In genomic region chr6:16409531-16410441, GRCh38 we compare ENCODE assay signal across 8 cellular contexts.
DNase-seq lines count a peak whose midpoint lies in the region; FAIRE-seq and TF ChIP-seq lines count a peak whose summit lies in the region.

No MANE protein-coding gene starts in this region.

- H3K4me2 ChIP-seq in Loucy (ENCODE audit: low read depth, low read length, poor library complexity, severe bottlenecking) = no peak overlapping the region
- peak overlapping the region; percentile 84 for H3K4me2 ChIP-seq in keratinocyte (ENCODE audit: control insufficient read depth, extremely low read depth, insufficient read depth, low read depth, low read length)

- H3K9me3 ChIP-seq in Loucy (ENCODE audit: insufficient read depth, low read depth, low read length) (no peaks in the 10 kb centered on the region), keratinocyte (ENCODE audit: control insufficient read depth, low read depth, low read length) (no peaks in the 10 kb centered on the region)

- peak overlapping the region; percentile 32 for H3K27ac ChIP-seq in keratinocyte (ENCODE audit: control insufficient read depth, insufficient read depth, low read length)

- H3K27me3 ChIP-seq in Loucy (ENCODE audit: insufficient read depth, low read length, poor library complexity, severe bottlenecking) (no peaks in the 10 kb centered on the region), keratinocyte (ENCODE audit: control insufficient read depth, extremely low read depth, insufficient read depth, low read length) (no peaks in the 10 kb centered on the region)

- H3K9me1 ChIP-seq in keratinocyte (ENCODE audit: control insufficient read depth, extremely low read depth, insufficient read depth, low read length) = no peaks in the 10 kb centered on the region

- dilution Hi-C loops in keratinocyte (cut with MboI; ENCODE audit: extremely low pct_ligation_motif_present, low sequenced_read_pairs) = no loop called here

- H3K79me2 ChIP-seq in Loucy (ENCODE audit: insufficient read depth, low read length) (no peaks in the 10 kb centered on the region), keratinocyte (ENCODE audit: control insufficient read depth, insufficient read depth, low read length) (no peaks in the 10 kb centered on the region)

- no peaks in the 10 kb centered on the region for H4K20me1 ChIP-seq in Loucy (ENCODE audit: insufficient read depth, low read length, poor library complexity, severe bottlenecking)
- no peaks in the 10 kb centered on the region for H4K20me1 ChIP-seq in keratinocyte (ENCODE audit: control insufficient read depth, extremely low read depth, insufficient read depth, low read length)

- H3K9ac ChIP-seq in Loucy (ENCODE audit: low read depth, low read length, poor library complexity, severe bottlenecking) = no peak overlapping the region
- peak overlapping the region; percentile 34 for H3K9ac ChIP-seq in keratinocyte (ENCODE audit: control insufficient read depth, extremely low read depth, insufficient read depth, low read length)

- H3F3A ChIP-seq in Loucy (ENCODE audit: low read depth) = no peaks in the 10 kb centered on the region

- no peak overlapping the region for H3K4me3 ChIP-seq in Loucy (ENCODE audit: low read length, poor library complexity, severe bottlenecking)
- peak overlapping the region in 1 of 3 experiments; percentile 48 for H3K4me3 ChIP-seq in keratinocyte (ENCODE audit: control insufficient read depth in 2 of 3, extremely low read depth in 1 of 3, insufficient read depth in 2 of 3, low read depth in 1 of 3, low read length in 3 of 3)

- FAIRE-seq in keratinocyte (lab: Jason Lieb, UNC) = peak; percentile 58

- H2AFZ ChIP-seq in Loucy (ENCODE audit: low read length) (no peak overlapping the region), keratinocyte (ENCODE audit: control insufficient read depth, low read length) (peak overlapping the region; percentile 90)

- TF ChIP-seq CTCF in Loucy (conservative IDR thresholded peaks at IDR 0.05; ENCODE audit: low read length) (peak; percentile 90), keratinocyte (optimal IDR thresholded peaks at IDR 0.05 in 1 of 3, IDR thresholded peaks at IDR 0.05 in 1 of 3, conservative IDR thresholded peaks at IDR 0.05 in 1 of 3; ENCODE audit: extremely low read depth in 1 of 3, insufficient read depth in 2 of 3, low read length in 3 of 3) (peak; percentile 79 to 92 (median 87))

- H3K4me1 ChIP-seq in Loucy (ENCODE audit: insufficient read depth, low read length, poor library complexity, severe bottlenecking) = peaks cover 10% of the 10 kb centered on the region
- H3K4me1 ChIP-seq in keratinocyte (ENCODE audit: control insufficient read depth, extremely low read depth, insufficient read depth, low read length) = peaks cover 21% of the 10 kb centered on the region

- no peaks in the 10 kb centered on the region for H3K9me2 ChIP-seq in Loucy (replicated peaks; ENCODE audit: low read depth, low read length)

- peak; percentile 3 for DNase-seq in NCI-H2227 (lab: John Stamatoyannopoulos, UW; ENCODE audit: unreplicated experiment)
- no peak for DNase-seq in NCI-H2227 treated with DMSO at 0.1 percent for 48 hours (lab: John Stamatoyannopoulos, UW)
- DNase-seq in UCSD-AML1 (lab: John Stamatoyannopoulos, UW; ENCODE audit: unreplicated experiment) = peak; percentile 36
- DNase-seq in central memory CD4-positive, alpha-beta T cell = peak; percentile 51
- peak; percentile 11 for DNase-seq in keratinocyte (ENCODE audit: low read depth, low spot score)
- DNase-seq in stimulated activated CD4-positive, alpha-beta T cell treated with anti-CD3 and anti-CD28 coated beads, Interleukin-1b, Interleukin-23, amount 100 ng/mL, for 48 hours = peak; percentile 61
- no peak for DNase-seq in DMS79 (lab: John Stamatoyannopoulos, UW)

- H3K36me3 ChIP-seq in Loucy (ENCODE audit: insufficient read depth, low read length) (no peaks in the 10 kb centered on the region; the same call in 1 of the 2 replicates), keratinocyte (ENCODE audit: control insufficient read depth in 2 of 2, extremely low read depth in 1 of 2, insufficient read depth in 2 of 2, low read length in 2 of 2) (peaks cover 0 to 4% of the 10 kb centered on the region in 2 experiments)

Comparison
In these comparisons a context has a peak if more than half of its experiments do, and no peak if none do; other contexts are left out.
1. DNase-seq: peak in NCI-H2227 (single experiment), UCSD-AML1 (single experiment), central memory CD4-positive, alpha-beta T cell (single experiment), keratinocyte (single experiment) and stimulated activated CD4-positive, alpha-beta T cell treated with anti-CD3 and anti-CD28 coated beads, Interleukin-1b, Interleukin-23, amount 100 ng/mL, for 48 hours (single experiment); none in NCI-H2227 treated with DMSO at 0.1 percent for 48 hours (single experiment) and DMS79 (single experiment).